In genomic region chr2:197081294-197081693, GRCh38 we compare ENCODE assay signal across 18 cellular contexts.
DNase-seq lines count a peak whose midpoint lies in the region; ATAC-seq and TF ChIP-seq lines count a peak whose summit lies in the region.
"Had no signal": no experiment of that assay in that cellular context is flagged by ENCODE, and none has a peak within 500 bp of the region (broad histone marks: within the 10 kb centered on the region; RNA-seq: fewer than 3 reads in every experiment).

No MANE protein-coding gene starts in this region.

- peaks cover 7% of the 10 kb centered on the region for H3K9me3 Mint-ChIP-seq in activated naive CD8-positive, alpha-beta T cell (ENCODE audit: low read depth)
- H3K9me3 Mint-ChIP-seq in activated naive CD8-positive, alpha-beta T cell treated with anti-CD3 and anti-CD28 coated beads, Interleukin-2, amount 50 U/mL, for 24 hours = peaks cover 7% of the 10 kb centered on the region

- DNase-seq in activated naive CD8-positive, alpha-beta T cell treated with anti-CD3 and anti-CD28 coated beads, Interleukin-2, amount 50 U/mL, for 24 hours = no peak
- DNase-seq in MV-4-11 (lab: John Stamatoyannopoulos, UW) = peak; percentile 74
- DNase-seq in dorsolateral prefrontal cortex = no peak
- no peak for DNase-seq in thoracic aorta (ENCODE audit: low spot score)
- no peak for DNase-seq in A172 (ENCODE audit: low spot score)
- no peak for DNase-seq in stimulated activated CD4-positive, alpha-beta T cell treated with anti-CD3 and anti-CD28 coated beads, Interleukin-1b, Interleukin-23, amount 100 ng/mL, for 48 hours
- DNase-seq: activated effector memory CD4-positive, alpha-beta T cell treated with anti-CD3 and anti-CD28 coated beads, Interleukin-2, amount 50 U/mL, for 16 hours; Calu3; Karpas-422; lower lobe of right lung; NCI-H1694 treated with DMSO at 0.1 percent for 48 hours; NCI-H446 treated with DMSO at 0.1 percent for 48 hours; stimulated activated naive CD8-positive, alpha-beta T cell treated with anti-CD3 and anti-CD28 coated beads, Interleukin-15, Interleukin-2, amounts not matched to agents 100 U/mL and 50 U/mL, for 24 hours; WERI-Rb-1 had no signal

- H3K27me3 ChIP-seq in dorsolateral prefrontal cortex = no peaks in the 10 kb centered on the region
- no peaks in the 10 kb centered on the region for H3K27me3 ChIP-seq in thoracic aorta (replicated peaks; ENCODE audit: insufficient read depth)
- H3K27me3 ChIP-seq: gastroesophageal sphincter had no signal

- H3K4me3 ChIP-seq in dorsolateral prefrontal cortex (no peak overlapping the region), thoracic aorta (no peak overlapping the region)
- H3K4me3 ChIP-seq: gastroesophageal sphincter, lower lobe of right lung had no signal

- H3K36me3 Mint-ChIP-seq in activated naive CD8-positive, alpha-beta T cell = peaks cover 46% of the 10 kb centered on the region
- H3K36me3 Mint-ChIP-seq in activated naive CD8-positive, alpha-beta T cell treated with anti-CD3 and anti-CD28 coated beads, Interleukin-2, amount 50 U/mL, for 24 hours (ENCODE audit: low read depth) = peaks cover 81% of the 10 kb centered on the region

- peaks cover 27 to 44% of the 10 kb centered on the region in 2 donors for H3K4me1 ChIP-seq in thoracic aorta (ENCODE audit: control insufficient read depth in 1 of 2, low read depth in 2 of 2)

- no peaks in the 10 kb centered on the region for H3K9me3 ChIP-seq in thoracic aorta
- H3K9me3 ChIP-seq: gastroesophageal sphincter, lower lobe of right lung had no signal

- H3K27ac Mint-ChIP-seq in activated naive CD8-positive, alpha-beta T cell = peak overlapping the region; percentile 37
- no peak overlapping the region for H3K27ac Mint-ChIP-seq in activated naive CD8-positive, alpha-beta T cell treated with anti-CD3 and anti-CD28 coated beads, Interleukin-2, amount 50 U/mL, for 24 hours

- H3K4me3 Mint-ChIP-seq in activated naive CD8-positive, alpha-beta T cell = no peak overlapping the region
- H3K4me3 Mint-ChIP-seq in activated naive CD8-positive, alpha-beta T cell treated with anti-CD3 and anti-CD28 coated beads, Interleukin-2, amount 50 U/mL, for 24 hours = no peak overlapping the region
- H3K4me3 Mint-ChIP-seq: neural crest cell had no signal

- H3K27me3 Mint-ChIP-seq in activated naive CD8-positive, alpha-beta T cell = no peaks in the 10 kb centered on the region
- no peaks in the 10 kb centered on the region for H3K27me3 Mint-ChIP-seq in activated naive CD8-positive, alpha-beta T cell treated with anti-CD3 and anti-CD28 coated beads, Interleukin-2, amount 50 U/mL, for 24 hours

- H3K4me1 Mint-ChIP-seq in activated naive CD8-positive, alpha-beta T cell (ENCODE audit: low read depth) = peaks cover 3% of the 10 kb centered on the region
- no peaks in the 10 kb centered on the region for H3K4me1 Mint-ChIP-seq in activated naive CD8-positive, alpha-beta T cell treated with anti-CD3 and anti-CD28 coated beads, Interleukin-2, amount 50 U/mL, for 24 hours

- no peak for ATAC-seq in activated naive CD8-positive, alpha-beta T cell treated with anti-CD3 and anti-CD28 coated beads, Interleukin-2, amount 50 U/mL, for 24 hours
- ATAC-seq in thoracic aorta (ENCODE audit: insufficient number of reproducible peaks, low FRiP score, low read depth) (no peak), HG03571 (IDR thresholded peaks at IDR 0.05; ENCODE audit: unreplicated experiment) (no peak)
- ATAC-seq: gastroesophageal sphincter; lower lobe of right lung; stimulated activated naive CD8-positive, alpha-beta T cell treated with anti-CD3 and anti-CD28 coated beads, Interleukin-15, Interleukin-2, amounts not matched to agents 100 U/mL and 50 U/mL, for 24 hours had no signal

- H3K27ac ChIP-seq in dorsolateral prefrontal cortex (peak overlapping the region in 46 of 59 donors; percentile 8 to 97 (median 78)), thoracic aorta (peak overlapping the region; percentile 69 to 77)
- H3K27ac ChIP-seq: WERI-Rb-1 had no signal

- no peak for TF ChIP-seq CTCF in dorsolateral prefrontal cortex (IDR thresholded peaks at IDR 0.05 in 54 of 56, conservative IDR thresholded peaks at IDR 0.05 in 2 of 56; ENCODE audit: low read depth in 1 of 56, partially characterized antibody in 56 of 56)
- TF ChIP-seq CTCF in thoracic aorta (IDR thresholded peaks at IDR 0.05) = no peak

- H3K36me3 ChIP-seq in thoracic aorta = no peaks in the 10 kb centered on the region
- H3K36me3 ChIP-seq: WERI-Rb-1 had no signal

- intact Hi-C loops in dorsolateral prefrontal cortex (cut with DNase I) = no loop called here
